ENCODE assay signal across 1 cellular context in the genomic region with DNA sequence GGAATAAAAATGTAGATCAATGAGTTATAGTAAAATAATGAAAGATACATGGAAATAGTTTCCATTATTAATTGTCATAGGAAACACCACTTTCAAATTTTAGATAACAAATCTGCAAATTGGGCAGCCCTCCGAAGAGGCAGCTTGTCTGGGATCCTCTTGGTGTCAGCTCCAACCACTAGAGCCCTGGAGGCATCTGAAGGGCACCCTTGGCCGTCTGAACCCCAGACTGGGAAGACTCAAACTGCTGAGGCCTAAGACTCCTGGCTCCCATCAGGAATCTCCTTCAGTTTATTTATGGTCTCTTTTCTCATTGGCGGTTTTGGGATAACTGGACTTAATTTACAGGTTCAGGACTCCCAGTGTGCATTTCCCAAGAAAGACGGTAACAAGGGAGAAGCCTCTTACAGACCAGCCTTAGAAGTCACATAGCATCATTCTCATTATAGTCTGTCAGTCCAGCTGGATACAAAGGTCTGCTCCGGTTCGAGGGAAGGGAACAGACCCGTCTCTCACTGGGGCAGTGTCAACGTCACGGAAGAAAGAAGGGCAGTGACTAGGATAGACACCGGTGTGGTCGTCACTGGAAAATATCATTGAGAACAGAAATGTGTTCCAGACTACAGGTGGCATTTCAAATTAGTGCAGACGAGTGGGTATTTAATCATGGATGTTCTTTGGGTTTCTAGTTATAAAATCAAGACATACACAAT.
TF ChIP-seq lines count a peak whose summit lies in the region.

No MANE protein-coding gene starts in this region.

TF ChIP-seq in GM23338, 12 proteins besides CTCF, POLR2A, EP300 and RAD21 (continued from another document):
- TF ChIP-seq, protein P1, sequence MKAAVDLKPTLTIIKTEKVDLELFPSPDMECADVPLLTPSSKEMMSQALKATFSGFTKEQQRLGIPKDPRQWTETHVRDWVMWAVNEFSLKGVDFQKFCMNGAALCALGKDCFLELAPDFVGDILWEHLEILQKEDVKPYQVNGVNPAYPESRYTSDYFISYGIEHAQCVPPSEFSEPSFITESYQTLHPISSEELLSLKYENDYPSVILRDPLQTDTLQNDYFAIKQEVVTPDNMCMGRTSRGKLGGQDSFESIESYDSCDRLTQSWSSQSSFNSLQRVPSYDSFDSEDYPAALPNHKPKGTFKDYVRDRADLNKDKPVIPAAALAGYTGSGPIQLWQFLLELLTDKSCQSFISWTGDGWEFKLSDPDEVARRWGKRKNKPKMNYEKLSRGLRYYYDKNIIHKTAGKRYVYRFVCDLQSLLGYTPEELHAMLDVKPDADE (IDR thresholded peaks at IDR 0.05) = no peak
